In the genomic region with DNA sequence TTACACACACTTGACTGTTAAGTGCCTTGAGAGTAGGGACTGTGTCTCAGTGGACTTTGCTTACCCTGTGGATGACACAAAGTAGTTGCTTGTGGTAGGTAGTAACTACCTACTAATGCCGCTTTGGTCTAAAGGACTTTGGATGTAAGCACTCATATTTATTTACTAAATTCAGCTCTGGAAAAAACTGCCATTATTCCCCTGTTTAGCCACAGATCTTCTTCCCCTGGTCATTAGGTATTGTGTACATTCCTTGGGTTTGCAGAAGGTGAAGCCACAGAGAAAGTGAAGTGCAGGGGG, we compare ENCODE assay signal across 15 cellular contexts. TPM values are rescaled to one million over a fixed set of nuclear protein-coding genes. Genes with fewer than 3 reads are reported as not detected.
A peak's percentile ranks its signal among the peaks of the same experiment; 100 is the strongest.
DNase-seq lines count a peak whose midpoint lies in the region; ATAC-seq and TF ChIP-seq lines count a peak whose summit lies in the region.
"Had no signal": no experiment of that assay in that cellular context is flagged by ENCODE, and none has a peak within 500 bp of the region (broad histone marks: within the 10 kb centered on the region; RNA-seq: fewer than 3 reads in every experiment).

No MANE protein-coding gene starts in this region.

- no peak for TF ChIP-seq CTCF in adrenal gland (IDR thresholded peaks at IDR 0.05)
- no peak for TF ChIP-seq CTCF in mesothelial cell of epicardium (IDR thresholded peaks at IDR 0.05; ENCODE audit: unreplicated experiment)

- no peak overlapping the region for H3K27ac Mint-ChIP-seq in activated naive CD8-positive, alpha-beta T cell
- no peak overlapping the region for H3K27ac Mint-ChIP-seq in activated naive CD8-positive, alpha-beta T cell treated with anti-CD3 and anti-CD28 coated beads for 36 hours
- H3K27ac Mint-ChIP-seq in mesothelial cell of epicardium, result peak overlapping the region; percentile 8
- H3K27ac Mint-ChIP-seq in stimulated activated naive B cell treated with anti-CD40 and anti-IgM and Interleukin-4, amounts not matched to agents 10 μg/mL and 1 μg/mL and 100 μg/mL, for 72 hours, result peak overlapping the region; percentile 51

- no peaks in the 10 kb centered on the region for H3K9me3 Mint-ChIP-seq in activated naive CD8-positive, alpha-beta T cell (ENCODE audit: low read depth)
- no peaks in the 10 kb centered on the region for H3K9me3 Mint-ChIP-seq in activated naive CD8-positive, alpha-beta T cell treated with anti-CD3 and anti-CD28 coated beads for 36 hours
- H3K9me3 Mint-ChIP-seq in mesothelial cell of epicardium, result no peaks in the 10 kb centered on the region
- no peaks in the 10 kb centered on the region for H3K9me3 Mint-ChIP-seq in stimulated activated naive B cell treated with anti-CD40 and anti-IgM and Interleukin-4, amounts not matched to agents 10 μg/mL and 1 μg/mL and 100 μg/mL, for 72 hours

- H3K4me1 ChIP-seq in adrenal gland (replicated peaks in 1 of 2), result peaks cover 23 to 40% of the 10 kb centered on the region in 2 donors

- peaks cover 0 to 2% of the 10 kb centered on the region in 2 donors for H3K36me3 ChIP-seq in adrenal gland (replicated peaks in 1 of 2)

- intact Hi-C loops in adrenal gland (cut with DNase I), result no loop called here

- peak overlapping the region in 3 of 5 donors; percentile 16 to 99 (median 53) for H3K27ac ChIP-seq in adrenal gland

- no peak for ATAC-seq in stimulated activated naive B cell treated with anti-CD40 and anti-IgM and Interleukin-4, amounts not matched to agents 10 μg/mL and 1 μg/mL and 100 μg/mL, for 72 hours (replicated peaks)
- no peak for ATAC-seq in GM19035 (IDR thresholded peaks at IDR 0.05; ENCODE audit: unreplicated experiment)
- no peak for ATAC-seq in GM19463 (IDR thresholded peaks at IDR 0.05; ENCODE audit: unreplicated experiment)

- H3K4me3 ChIP-seq in adrenal gland, result no peak overlapping the region

- peaks cover 26% of the 10 kb centered on the region for H3K4me1 Mint-ChIP-seq in activated naive CD8-positive, alpha-beta T cell (ENCODE audit: low read depth)
- H3K4me1 Mint-ChIP-seq in activated naive CD8-positive, alpha-beta T cell treated with anti-CD3 and anti-CD28 coated beads for 36 hours, result peaks cover 24% of the 10 kb centered on the region
- H3K4me1 Mint-ChIP-seq in mesothelial cell of epicardium, result peaks cover 31% of the 10 kb centered on the region
- peaks cover 8 to 27% of the 10 kb centered on the region in 2 donors for H3K4me1 Mint-ChIP-seq in stimulated activated naive B cell treated with anti-CD40 and anti-IgM and Interleukin-4, amounts not matched to agents 10 μg/mL and 1 μg/mL and 100 μg/mL, for 72 hours

- no peak for DNase-seq in activated naive CD8-positive, alpha-beta T cell treated with anti-CD3 and anti-CD28 coated beads for 36 hours
- DNase-seq in adrenal gland (no peak), mesothelial cell of epicardium (ENCODE audit: low spot score in 2 of 2, unreplicated experiment in 2 of 2) (no peak)
- no peak for DNase-seq in stimulated activated naive B cell treated with anti-CD40 and anti-IgM and Interleukin-4, amounts not matched to agents 10 μg/mL and 1 μg/mL and 100 μg/mL, for 72 hours
- no peak for DNase-seq in activated CD4-positive, CD25-positive, alpha-beta regulatory T cell (lab: John Stamatoyannopoulos, UW)
- DNase-seq: activated CD4-positive, alpha-beta T cell treated with anti-CD3 and anti-CD28 coated beads for 4 hours; central memory CD4-positive, alpha-beta T cell; effector CD8-positive, alpha-beta T cell; GOT3; NCI-H345; retina; Right ventricle myocardium superior had no signal

- H3K36me3 Mint-ChIP-seq in activated naive CD8-positive, alpha-beta T cell, result peaks cover 7% of the 10 kb centered on the region
- H3K36me3 Mint-ChIP-seq in activated naive CD8-positive, alpha-beta T cell treated with anti-CD3 and anti-CD28 coated beads for 36 hours, result peaks cover 19% of the 10 kb centered on the region
- H3K36me3 Mint-ChIP-seq in mesothelial cell of epicardium, result peaks cover 7% of the 10 kb centered on the region
- H3K36me3 Mint-ChIP-seq in stimulated activated naive B cell treated with anti-CD40 and anti-IgM and Interleukin-4, amounts not matched to agents 10 μg/mL and 1 μg/mL and 100 μg/mL, for 72 hours, result peaks cover 16 to 32% of the 10 kb centered on the region in 2 donors

- peak overlapping the region; percentile 65 for H3K4me3 Mint-ChIP-seq in activated naive CD8-positive, alpha-beta T cell
- no peak overlapping the region for H3K4me3 Mint-ChIP-seq in activated naive CD8-positive, alpha-beta T cell treated with anti-CD3 and anti-CD28 coated beads for 36 hours
- no peak overlapping the region for H3K4me3 Mint-ChIP-seq in mesothelial cell of epicardium
- H3K4me3 Mint-ChIP-seq in stimulated activated naive B cell treated with anti-CD40 and anti-IgM and Interleukin-4, amounts not matched to agents 10 μg/mL and 1 μg/mL and 100 μg/mL, for 72 hours, result no peak overlapping the region

- H3K27me3 Mint-ChIP-seq in activated naive CD8-positive, alpha-beta T cell, result no peaks in the 10 kb centered on the region
- no peaks in the 10 kb centered on the region for H3K27me3 Mint-ChIP-seq in activated naive CD8-positive, alpha-beta T cell treated with anti-CD3 and anti-CD28 coated beads for 36 hours
- H3K27me3 Mint-ChIP-seq in mesothelial cell of epicardium (ENCODE audit: low read depth), result no peaks in the 10 kb centered on the region
- no peaks in the 10 kb centered on the region for H3K27me3 Mint-ChIP-seq in stimulated activated naive B cell treated with anti-CD40 and anti-IgM and Interleukin-4, amounts not matched to agents 10 μg/mL and 1 μg/mL and 100 μg/mL, for 72 hours

- 97 to 100% (median 99%) methylated on average over 1 of the region's 1 CpG for WGBS in adrenal gland, 4 donors

- no peaks in the 10 kb centered on the region for H3K9me3 ChIP-seq in adrenal gland (replicated peaks in 1 of 3)

- no peak for TF ChIP-seq POLR2A in adrenal gland (IDR thresholded peaks at IDR 0.05)

- no peaks in the 10 kb centered on the region for H3K27me3 ChIP-seq in adrenal gland

RNA-seq across cellular contexts. Expression of a gene that starts 2.8 kb away (rescaled TPM):
- 100 to 1,000 TPM; 266 to 276 TPM for total RNA-seq in activated naive CD8-positive, alpha-beta T cell treated with anti-CD3 and anti-CD28 coated beads for 36 hours
- total RNA-seq in adrenal gland (100 to 1,000 TPM; 139 to 271 (median 197) TPM), mesothelial cell of epicardium (144 to 154 TPM (median 149 TPM) in 3 replicates)
- polyA plus RNA-seq in adrenal gland, result 100 to 1,000 TPM in 2 of 3 donors, 10 to 100 TPM in 1; 83.2 to 297 (median 115) TPM

RNA-seq across cellular contexts. Expression of a gene that starts 27.9 kb away (rescaled TPM):
- total RNA-seq in activated naive CD8-positive, alpha-beta T cell treated with anti-CD3 and anti-CD28 coated beads for 36 hours, result 10 to 100 TPM; 54.7 to 58.6 TPM
- 10 to 100 TPM; 17.3 to 82.0 (median 32.7) TPM for total RNA-seq in adrenal gland
- 100 to 1,000 TPM in 1 of 3 donors, 10 to 100 TPM in 1, 1 to 10 TPM in 1; 2.0 to 137 (median 95.0) TPM for polyA plus RNA-seq in adrenal gland
- 13.9 to 14.7 TPM (median 13.9 TPM) in 3 replicates for total RNA-seq in mesothelial cell of epicardium

Comparison
In these comparisons a context has a peak if more than half of its experiments do, and no peak if none do; other contexts are left out.
1. H3K27ac Mint-ChIP-seq: peak in mesothelial cell of epicardium (single experiment) and stimulated activated naive B cell treated with anti-CD40 and anti-IgM and Interleukin-4, amounts not matched to agents 10 μg/mL and 1 μg/mL and 100 μg/mL, for 72 hours (single experiment); none in activated naive CD8-positive, alpha-beta T cell (single experiment) and activated naive CD8-positive, alpha-beta T cell treated with anti-CD3 and anti-CD28 coated beads for 36 hours (single experiment).